16 cellular contexts compared by ENCODE assay signal in genomic region chr5:36383942-36384341, GRCh38.
DNase-seq lines count a peak whose midpoint lies in the region; ATAC-seq, FAIRE-seq and TF ChIP-seq lines count a peak whose summit lies in the region.
"Had no signal": no experiment of that assay in that cellular context is flagged by ENCODE, and none has a peak within 500 bp of the region (broad histone marks: within the 10 kb centered on the region; RNA-seq: fewer than 3 reads in every experiment).

No MANE protein-coding gene starts in this region.

- WGBS in HepG2 (ENCODE audit: low lambda C conversion rate) = 37% methylated on average over 5 of the region's 5 CpGs
- no CpG with 5 or more reads among the region's 5 CpGs for WGBS in neuronal stem cell (ENCODE audit: extremely low coverage in 2 of 2, insufficient read length in 2 of 2, insufficient replicate concordance in 1 of 2), 2 donors

- no peaks in the 10 kb centered on the region for H3K9me3 Mint-ChIP-seq in astrocyte (ENCODE audit: unreplicated experiment)
- H3K9me3 Mint-ChIP-seq: CD4-positive, CD25-positive, alpha-beta regulatory T cell; HFFc6; IgD-negative memory B cell had no signal

- no peaks in the 10 kb centered on the region for H3K27me3 ChIP-seq in Karpas-422 (ENCODE audit: low read length)
- no peaks in the 10 kb centered on the region for H3K27me3 ChIP-seq in astrocyte (ENCODE audit: insufficient read depth, low read length)
- no peaks in the 10 kb centered on the region; a peak in 1 of 5 replicates for H3K27me3 ChIP-seq in HepG2 (ENCODE audit: control insufficient read depth in 1 of 2, insufficient read depth in 2 of 2, low read length in 2 of 2)
- H3K27me3 ChIP-seq in neuronal stem cell (ENCODE audit: control insufficient read depth in 3 of 3, insufficient read depth in 3 of 3, low read depth in 1 of 3, low read length in 3 of 3) = peaks cover 0 to 4% (median 0%) of the 10 kb centered on the region in 3 experiments
- H3K27me3 ChIP-seq in A673 (replicated peaks; ENCODE audit: insufficient read depth, low read depth, low read length, poor library complexity) = no peaks in the 10 kb centered on the region

- BruUV-seq in HepG2 (replicated peaks; lab: Mats Ljungman, UMichigan) (no TSS peak), A673 (replicated peaks; lab: Mats Ljungman, UMichigan) (no TSS peak)

- H2BK5ac ChIP-seq in neuronal stem cell (ENCODE audit: low read length) = no peak overlapping the region

- H3K14ac ChIP-seq in neuronal stem cell (ENCODE audit: low read length) = no peak overlapping the region

- H4K91ac ChIP-seq in neuronal stem cell (ENCODE audit: low read depth, low read length, poor library complexity) = no peak overlapping the region

- no peak for TF ChIP-seq POLR2A in HepG2 (IDR thresholded peaks at IDR 0.05; ENCODE audit: insufficient read depth in 1 of 2, low read depth in 2 of 2, low read length in 2 of 2)

- H2BK12ac ChIP-seq in neuronal stem cell (ENCODE audit: low read length) = no peak overlapping the region

- H3K4me3 ChIP-seq in Karpas-422 (ENCODE audit: low read length) = no peak overlapping the region
- no peak overlapping the region for H3K4me3 ChIP-seq in astrocyte (ENCODE audit: insufficient read depth, low read depth, low read length)
- no peak overlapping the region for H3K4me3 ChIP-seq in HepG2 (replicated peaks in 1 of 3; ENCODE audit: insufficient read depth in 1 of 3, low read depth in 2 of 3, low read length in 3 of 3)
- H3K4me3 ChIP-seq in neuronal stem cell (ENCODE audit: low read length in 2 of 2) = no peak overlapping the region
- H3K4me3 ChIP-seq in A673 (ENCODE audit: low read depth, low read length, poor library complexity, severe bottlenecking) = no peak overlapping the region
- H3K4me3 ChIP-seq: A549 had no signal

- H3K27me3 Mint-ChIP-seq in astrocyte (ENCODE audit: low read depth, unreplicated experiment) = peaks cover 13% of the 10 kb centered on the region

- FAIRE-seq in astrocyte (lab: Jason Lieb, UNC) = no peak
- FAIRE-seq in HepG2 (lab: Jason Lieb, UNC) = no peak
- FAIRE-seq: A549 had no signal

- no peak overlapping the region for H2BK120ac ChIP-seq in neuronal stem cell (ENCODE audit: low read depth, low read length)

- H3K79me2 ChIP-seq in Karpas-422 (ENCODE audit: low read length) (no peaks in the 10 kb centered on the region), astrocyte (ENCODE audit: insufficient read depth, low read length) (no peaks in the 10 kb centered on the region), HepG2 (ENCODE audit: insufficient read depth, low read length) (no peaks in the 10 kb centered on the region)

- no peak overlapping the region for H3K9ac ChIP-seq in Karpas-422 (ENCODE audit: low read length)
- no peak overlapping the region for H3K9ac ChIP-seq in astrocyte (ENCODE audit: low read length)
- H3K9ac ChIP-seq in HepG2 (ENCODE audit: insufficient read depth, low read depth, low read length) = no peak overlapping the region
- H3K9ac ChIP-seq in neuronal stem cell (ENCODE audit: low read depth, low read length, poor library complexity) = no peak overlapping the region

- H4K8ac ChIP-seq in neuronal stem cell (ENCODE audit: low read depth, low read length) = no peak overlapping the region

- H3K36me3 ChIP-seq in Karpas-422 (ENCODE audit: insufficient read depth, low read length) (no peaks in the 10 kb centered on the region), astrocyte (ENCODE audit: insufficient read depth, low read length) (no peaks in the 10 kb centered on the region), HepG2 (replicated peaks in 1 of 2; ENCODE audit: control insufficient read depth in 1 of 2, insufficient read depth in 2 of 2, low read length in 2 of 2) (no peaks in the 10 kb centered on the region), neuronal stem cell (replicated peaks in 1 of 2; ENCODE audit: control insufficient read depth in 2 of 2, insufficient read depth in 2 of 2, low read length in 2 of 2) (no peaks in the 10 kb centered on the region), A673 (ENCODE audit: insufficient read depth, low read length, poor library complexity, severe bottlenecking) (no peaks in the 10 kb centered on the region)

- H3K4me2 ChIP-seq in Karpas-422 (ENCODE audit: low read depth, low read length, poor library complexity, severe bottlenecking) (no peak overlapping the region), astrocyte (ENCODE audit: low read length) (no peak overlapping the region), HepG2 (ENCODE audit: low read depth, low read length) (no peak overlapping the region), neuronal stem cell (ENCODE audit: insufficient read depth, low read length, poor library complexity, severe bottlenecking) (no peak overlapping the region)
- H3K4me2 ChIP-seq: A549 had no signal

- ATAC-seq in HepG2 (peak; percentile 41; the same call in 1 of the 3 replicates), HG02588 (IDR thresholded peaks at IDR 0.05; ENCODE audit: unreplicated experiment) (no peak), HG03196 (IDR thresholded peaks at IDR 0.05; ENCODE audit: unreplicated experiment) (no peak)
- ATAC-seq: A549 had no signal

- no peaks in the 10 kb centered on the region for H3K4me1 Mint-ChIP-seq in astrocyte (ENCODE audit: low read depth, unreplicated experiment)
- H3K4me1 Mint-ChIP-seq: CD4-positive, CD25-positive, alpha-beta regulatory T cell; IgD-negative memory B cell had no signal

- H3K18ac ChIP-seq in neuronal stem cell (ENCODE audit: low read length) = no peak overlapping the region

- CTCF ChIA-PET in HepG2 (lab: Yijun Ruan, JAX; ENCODE audit: low intra/inter-chr PET ratio, low total read pairs) = no interaction called here
- CTCF ChIA-PET in A673 (lab: Charles Lee) = no interaction called here

- no peak overlapping the region for H3K4me3 Mint-ChIP-seq in astrocyte (ENCODE audit: unreplicated experiment)
- H3K4me3 Mint-ChIP-seq: CD4-positive, CD25-positive, alpha-beta regulatory T cell; HFFc6; IgD-negative memory B cell had no signal

- no peaks in the 10 kb centered on the region for H4K20me1 ChIP-seq in Karpas-422 (ENCODE audit: insufficient read depth, low read depth, low read length)
- H4K20me1 ChIP-seq in astrocyte (ENCODE audit: insufficient read depth, low read length) = no peaks in the 10 kb centered on the region
- H4K20me1 ChIP-seq in HepG2 (ENCODE audit: insufficient read depth, low read length) = no peaks in the 10 kb centered on the region

- no peak overlapping the region for H3K23ac ChIP-seq in neuronal stem cell (ENCODE audit: low read depth, low read length, poor library complexity)

- no peaks in the 10 kb centered on the region for H3K9me3 ChIP-seq in Karpas-422 (ENCODE audit: low read length)
- H3K9me3 ChIP-seq in astrocyte (ENCODE audit: insufficient read depth, low read depth, low read length) = no peaks in the 10 kb centered on the region
- H3K9me3 ChIP-seq in HepG2 (ENCODE audit: low read length) = no peaks in the 10 kb centered on the region
- no peaks in the 10 kb centered on the region for H3K9me3 ChIP-seq in neuronal stem cell (replicated peaks in 1 of 2; ENCODE audit: control insufficient read depth in 2 of 2, insufficient read depth in 1 of 2, low read depth in 1 of 2, low read length in 2 of 2)
- H3K9me3 ChIP-seq in A673 (ENCODE audit: low read depth, low read length, poor library complexity, severe bottlenecking) = no peaks in the 10 kb centered on the region
- H3K9me3 ChIP-seq: A549 had no signal

- no peak for TF ChIP-seq RAD21 in HepG2 (CRISPR knock-in tag; IDR thresholded peaks at IDR 0.05)

- no peak overlapping the region for H3K27ac ChIP-seq in Karpas-422 (ENCODE audit: low read length)
- no peak overlapping the region for H3K27ac ChIP-seq in astrocyte (ENCODE audit: low read depth, low read length)
- no peak overlapping the region for H3K27ac ChIP-seq in HepG2 (ENCODE audit: extremely low read length, insufficient read depth, low read length)
- H3K27ac ChIP-seq in neuronal stem cell (replicated peaks; ENCODE audit: low read length) = no peak overlapping the region
- H3K27ac ChIP-seq in A673 (ENCODE audit: low read depth, low read length, poor library complexity, severe bottlenecking) = no peak overlapping the region
- H3K27ac ChIP-seq: A549 had no signal

- H3K4ac ChIP-seq in neuronal stem cell (ENCODE audit: low read length) = no peak overlapping the region

- intact Hi-C loops in HepG2 (cut with micrococcal nuclease; ENCODE audit: unreplicated experiment) (no loop called here), A673 (cut with micrococcal nuclease; ENCODE audit: unreplicated experiment) (no loop called here)

- H3K36me3 Mint-ChIP-seq in astrocyte (ENCODE audit: low read depth, unreplicated experiment) = no peaks in the 10 kb centered on the region
- H3K36me3 Mint-ChIP-seq: CD4-positive, CD25-positive, alpha-beta regulatory T cell had no signal

- H2AFZ ChIP-seq in Karpas-422 (ENCODE audit: low read length) = 0 out of 2 replicates have a peak overlapping the region, but pooled peaks have one; percentile 28
- peak overlapping the region; percentile 17 for H2AFZ ChIP-seq in astrocyte (ENCODE audit: low read depth, low read length)
- no peak overlapping the region for H2AFZ ChIP-seq in HepG2 (ENCODE audit: low read length)
- H2AFZ ChIP-seq in neuronal stem cell (ENCODE audit: low read length) = peak overlapping the region; percentile 8

- TF ChIP-seq CTCF in astrocyte (IDR thresholded peaks at IDR 0.05; ENCODE audit: insufficient read depth, low read depth, low read length) (no peak), HepG2 (CRISPR knock-in tag; IDR thresholded peaks at IDR 0.05) (no peak), A673 (conservative IDR thresholded peaks at IDR 0.05; ENCODE audit: low read depth, low read length) (no peak)

- no peak overlapping the region for H2AK5ac ChIP-seq in neuronal stem cell (ENCODE audit: low read depth, low read length)

- in situ Hi-C loops in HepG2 (cut with HindIII; ENCODE audit: extremely low pct_ligation_motif_present, low pct_unique_long_range_greater_than_20kb) = no loop called here

- H2BK15ac ChIP-seq in neuronal stem cell (ENCODE audit: low read length) = no peak overlapping the region

- POLR2A ChIA-PET in HepG2 (lab: Yijun Ruan, JAX) = no interaction called here
- POLR2A ChIA-PET in A673 (lab: Charles Lee; ENCODE audit: low non-redundant PET) = no interaction called here

- DNase-seq in Karpas-422 (no peak), astrocyte (ENCODE audit: low read depth) (no peak), HepG2 (ENCODE audit: low spot score) (no peak), neuronal stem cell (ENCODE audit: low spot score) (no peak), A673 (ENCODE audit: low spot score) (no peak), RPMI8226 (no peak)
- DNase-seq: Calu3; CD4-positive, CD25-positive, alpha-beta regulatory T cell; DMS 273 treated with DMSO at 0.1 percent for 48 hours; HCEC 1CT; HFFc6; KG1 had no signal

- H3K4me1 ChIP-seq in Karpas-422 (ENCODE audit: low read length) (no peaks in the 10 kb centered on the region), astrocyte (ENCODE audit: insufficient read depth, low read length) (no peaks in the 10 kb centered on the region), HepG2 (ENCODE audit: insufficient read depth, low read length) (peaks cover 15% of the 10 kb centered on the region), neuronal stem cell (ENCODE audit: control insufficient read depth in 2 of 2, insufficient read depth in 1 of 2, low read depth in 1 of 2, low read length in 2 of 2) (no peaks in the 10 kb centered on the region), A673 (ENCODE audit: insufficient read depth, low read length, poor library complexity, severe bottlenecking) (no peaks in the 10 kb centered on the region)
- H3K4me1 ChIP-seq: A549 had no signal

- no peaks in the 10 kb centered on the region for H3K79me1 ChIP-seq in neuronal stem cell (ENCODE audit: low read depth, low read length)

- TF ChIP-seq EP300 in HepG2 (IDR thresholded peaks at IDR 0.05; ENCODE audit: low read depth in 2 of 2, low read length in 2 of 2) (no peak), HepG2 (CRISPR knock-in tag; IDR thresholded peaks at IDR 0.05; ENCODE audit: borderline replicate concordance) (no peak)

- H3K27ac Mint-ChIP-seq in astrocyte (ENCODE audit: unreplicated experiment) = no peak overlapping the region
- H3K27ac Mint-ChIP-seq: HFFc6 had no signal

- no peaks in the 10 kb centered on the region for H3K9me2 ChIP-seq in Karpas-422 (replicated peaks; ENCODE audit: insufficient read depth, low read length)
